ENCODE assay signal across 11 cellular contexts in the genomic region with DNA sequence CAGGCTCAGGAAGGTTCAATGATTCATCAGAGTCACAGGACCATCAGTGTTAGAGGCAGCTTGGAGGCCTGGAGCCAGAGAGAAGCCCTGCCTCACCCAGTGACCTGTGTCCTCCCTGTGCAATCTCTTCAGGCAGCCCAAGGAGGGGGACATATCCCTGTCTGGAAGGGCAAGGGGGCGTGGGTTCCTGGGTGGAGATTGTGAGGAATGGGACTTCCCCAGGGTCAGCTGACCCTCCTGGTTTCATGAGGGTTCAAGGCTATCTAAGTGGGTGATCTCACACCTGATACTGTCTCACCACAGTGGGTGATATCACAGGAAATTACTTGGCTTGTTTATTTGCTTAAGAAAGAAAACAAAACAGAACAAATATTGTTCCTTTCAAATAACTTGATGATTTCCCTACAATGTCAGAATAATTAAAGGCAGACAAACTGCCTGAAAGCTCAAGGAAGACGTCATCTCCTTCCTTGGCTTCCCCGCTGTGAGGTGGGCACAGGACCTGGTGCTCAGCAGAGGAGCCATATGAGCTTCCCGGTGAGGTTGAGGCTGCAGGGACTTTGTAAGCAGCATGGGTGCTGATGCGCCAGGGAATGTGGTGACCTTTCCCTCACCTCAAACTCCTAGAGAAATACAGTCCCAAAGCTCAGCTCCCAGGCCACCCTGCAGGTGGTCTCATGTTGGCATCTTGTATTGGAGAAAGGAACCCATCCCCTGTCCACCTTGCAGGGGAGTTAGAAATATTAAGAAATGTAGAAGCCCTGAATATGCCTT.
"Had no signal": no experiment of that assay in that cellular context is flagged by ENCODE, and none has a peak within 500 bp of the region (broad histone marks: within the 10 kb centered on the region; RNA-seq: fewer than 3 reads in every experiment).

No MANE protein-coding gene starts in this region.

- H3K9me3 ChIP-seq: breast epithelium, heart left ventricle, tibial nerve had no signal

- H3K36me3 ChIP-seq: breast epithelium, heart left ventricle had no signal

- H3K27ac Mint-ChIP-seq: activated naive CD8-positive, alpha-beta T cell treated with anti-CD3 and anti-CD28 coated beads for 36 hours; T-helper 2 cell treated with Interferon-gamma antibody and Interleukin-4, amounts not matched to agents 5 μg/mL and 100 μg/mL, for 36 hours had no signal

- H3K4me3 ChIP-seq: breast epithelium, dorsolateral prefrontal cortex, heart left ventricle, tibial nerve had no signal

- H3K9me3 Mint-ChIP-seq: activated naive CD8-positive, alpha-beta T cell treated with anti-CD3 and anti-CD28 coated beads for 36 hours; T-helper 2 cell treated with Interferon-gamma antibody and Interleukin-4, amounts not matched to agents 5 μg/mL and 100 μg/mL, for 36 hours had no signal

- H3K27me3 ChIP-seq: breast epithelium, dorsolateral prefrontal cortex, heart left ventricle, tibial nerve had no signal

- ATAC-seq: heart left ventricle, right cardiac atrium had no signal

- H3K4me1 ChIP-seq: breast epithelium, heart left ventricle, tibial nerve had no signal

- H3K4me3 Mint-ChIP-seq: activated naive CD8-positive, alpha-beta T cell treated with anti-CD3 and anti-CD28 coated beads for 36 hours; T-helper 2 cell treated with Interferon-gamma antibody and Interleukin-4, amounts not matched to agents 5 μg/mL and 100 μg/mL, for 36 hours had no signal

- H3K27ac ChIP-seq: breast epithelium, heart left ventricle, tibial nerve had no signal

- DNase-seq: activated CD4-positive, alpha-beta T cell treated with anti-CD3 and anti-CD28 coated beads for 48 hours; activated effector memory CD4-positive, alpha-beta T cell treated with anti-CD3 and anti-CD28 coated beads, Interleukin-2, amount 50 U/mL, for 16 hours; activated naive CD8-positive, alpha-beta T cell treated with anti-CD3 and anti-CD28 coated beads for 36 hours; dorsolateral prefrontal cortex; heart left ventricle; kidney; right cardiac atrium; small intestine had no signal

- H3K4me1 Mint-ChIP-seq: activated naive CD8-positive, alpha-beta T cell treated with anti-CD3 and anti-CD28 coated beads for 36 hours had no signal
